Comparison of ENCODE assay signal across 10 cellular contexts in the genomic region with DNA sequence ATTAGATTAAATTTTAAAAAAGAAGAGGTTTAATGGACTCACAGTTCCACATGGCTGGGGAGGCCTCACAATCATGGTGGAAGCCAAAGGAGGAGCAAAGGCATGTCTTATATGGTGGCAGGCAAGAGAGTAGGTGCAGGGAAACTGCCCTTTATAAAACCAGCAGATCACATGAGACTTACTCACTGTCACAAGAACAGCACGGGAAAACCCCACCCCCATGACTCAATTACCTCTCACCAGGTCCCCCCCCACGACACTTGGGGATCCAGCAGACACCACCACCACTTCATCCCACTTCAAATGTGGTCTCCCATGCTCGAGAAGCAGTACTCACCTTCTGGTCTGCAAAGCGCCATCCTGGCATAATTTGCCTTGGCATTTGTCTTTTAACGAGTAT. TPM values are rescaled to one million over a fixed set of nuclear protein-coding genes. Genes with fewer than 3 reads are reported as not detected.
DNase-seq lines count a peak whose midpoint lies in the region; ATAC-seq and TF ChIP-seq lines count a peak whose summit lies in the region.
"Had no signal": no experiment of that assay in that cellular context is flagged by ENCODE, and none has a peak within 500 bp of the region (broad histone marks: within the 10 kb centered on the region; RNA-seq: fewer than 3 reads in every experiment).

No MANE protein-coding gene starts in this region.

- H4K91ac ChIP-seq in mesenchymal stem cell (ENCODE audit: low read length): peak overlapping the region; percentile 11

- peak overlapping the region; percentile 60 for H3K27ac Mint-ChIP-seq in Calu3 (ENCODE audit: unreplicated experiment)
- H3K27ac Mint-ChIP-seq: progenitor cell of endocrine pancreas had no signal

- H3K4me3 ChIP-seq in HEK293 (ENCODE audit: low read depth, low read length) (no peak overlapping the region), mesenchymal stem cell (ENCODE audit: insufficient read depth in 1 of 2, low read depth in 1 of 2, low read length in 2 of 2) (no peak overlapping the region), heart left ventricle (no peak overlapping the region)

- H3K79me1 ChIP-seq in mesenchymal stem cell (replicated peaks; ENCODE audit: low read length, poor library complexity, severe bottlenecking): no peaks in the 10 kb centered on the region

- H3K27me3 Mint-ChIP-seq in Calu3 (ENCODE audit: unreplicated experiment): no peaks in the 10 kb centered on the region
- H3K27me3 Mint-ChIP-seq in activated T-cell treated with anti-CD3 and anti-CD28 coated beads, Interleukin-2, amount 50 U/mL, for 4 hours (ENCODE audit: low read depth): no peaks in the 10 kb centered on the region
- H3K27me3 Mint-ChIP-seq: progenitor cell of endocrine pancreas had no signal

- H2AFZ ChIP-seq in mesenchymal stem cell (ENCODE audit: low read depth, low read length): no peak overlapping the region

- peaks cover 13% of the 10 kb centered on the region for H3K4me1 Mint-ChIP-seq in Calu3 (ENCODE audit: low read depth, unreplicated experiment)
- peaks cover 7% of the 10 kb centered on the region for H3K4me1 Mint-ChIP-seq in activated T-cell treated with anti-CD3 and anti-CD28 coated beads, Interleukin-2, amount 50 U/mL, for 4 hours (ENCODE audit: low read depth)

- no peak overlapping the region for H2AK5ac ChIP-seq in mesenchymal stem cell (ENCODE audit: low read length, severe bottlenecking)

- peak; percentile 64 to 73 for ATAC-seq in activated T-cell treated with anti-CD3 and anti-CD28 coated beads, Interleukin-2, amount 50 U/mL, for 4 hours
- ATAC-seq in HG03342 (IDR thresholded peaks at IDR 0.05; ENCODE audit: unreplicated experiment): no peak
- no peak for ATAC-seq in GM18870 (IDR thresholded peaks at IDR 0.05; ENCODE audit: unreplicated experiment)
- ATAC-seq in heart left ventricle: no peak

- H3K4me2 ChIP-seq in mesenchymal stem cell (ENCODE audit: low read length, poor library complexity, severe bottlenecking): no peak overlapping the region

- TF ChIP-seq CTCF in Calu3 (IDR thresholded peaks at IDR 0.05; ENCODE audit: unreplicated experiment): no peak
- no peak for TF ChIP-seq CTCF in HEK293 (tag by site-specific recombination; IDR thresholded peaks at IDR 0.05)
- no peak for TF ChIP-seq CTCF in heart left ventricle (IDR thresholded peaks at IDR 0.05)

- H4K8ac ChIP-seq in mesenchymal stem cell (ENCODE audit: low read length): peak overlapping the region; percentile 41

- peak overlapping the region in 1 of 2 experiments; percentile 95 for H2BK12ac ChIP-seq in mesenchymal stem cell (ENCODE audit: low read length in 2 of 2)

- no peak overlapping the region for H3K4me3 Mint-ChIP-seq in Calu3 (ENCODE audit: low read depth, unreplicated experiment)
- H3K4me3 Mint-ChIP-seq in activated T-cell treated with anti-CD3 and anti-CD28 coated beads, Interleukin-2, amount 50 U/mL, for 4 hours: no peak overlapping the region

- no peak overlapping the region for H2BK15ac ChIP-seq in mesenchymal stem cell (ENCODE audit: low read depth, poor library complexity, severe bottlenecking)

- POLR2A ChIA-PET in HEK293 (lab: Yijun Ruan, JAX): no interaction called here

- no peak for DNase-seq in Calu3
- no peak for DNase-seq in activated T-cell treated with anti-CD3 and anti-CD28 coated beads, Interleukin-2, amount 50 U/mL, for 4 hours
- DNase-seq in mesenchymal stem cell: peak; percentile 34
- no peak for DNase-seq in SHP77 treated with DMSO at 0.1 percent for 48 hours (lab: John Stamatoyannopoulos, UW)
- DNase-seq in heart left ventricle: no peak
- DNase-seq: NCI-H187 treated with DMSO at 0.1 percent for 48 hours had no signal

- H3K27ac ChIP-seq in HEK293 (ENCODE audit: extremely low read depth, low read depth, low read length) (no peak overlapping the region), mesenchymal stem cell (ENCODE audit: low read length, poor library complexity, severe bottlenecking) (no peak overlapping the region), heart left ventricle (peak overlapping the region in 2 of 12 donors; percentile 6 to 28)

- H3K23ac ChIP-seq in mesenchymal stem cell (ENCODE audit: low read length in 2 of 2): no peak overlapping the region

- H3K4me1 ChIP-seq in HEK293 (ENCODE audit: control insufficient read depth, insufficient read depth, low read length) (no peaks in the 10 kb centered on the region), mesenchymal stem cell (ENCODE audit: control insufficient read depth, insufficient read depth, low read depth, low read length) (peaks cover 6% of the 10 kb centered on the region), heart left ventricle (peaks cover 0 to 30% (median 2%) of the 10 kb centered on the region in 12 donors)

- no peak overlapping the region for H3K4ac ChIP-seq in mesenchymal stem cell (ENCODE audit: low read depth in 1 of 2, low read length in 2 of 2)

- H2BK5ac ChIP-seq in mesenchymal stem cell (ENCODE audit: low read depth, low read length, poor library complexity, severe bottlenecking): no peak overlapping the region

- H3K27me3 ChIP-seq in mesenchymal stem cell (ENCODE audit: control insufficient read depth in 1 of 2, insufficient read depth in 1 of 2, low read length in 2 of 2): no peaks in the 10 kb centered on the region
- no peaks in the 10 kb centered on the region for H3K27me3 ChIP-seq in heart left ventricle

- H3K18ac ChIP-seq in mesenchymal stem cell (ENCODE audit: low read depth in 1 of 2, low read length in 2 of 2): peak overlapping the region in 1 of 2 experiments; percentile 79

- TF ChIP-seq POLR2A in heart left ventricle (IDR thresholded peaks at IDR 0.05): no peak

- H3K36me3 ChIP-seq in HEK293 (ENCODE audit: control insufficient read depth in 2 of 2, insufficient read depth in 1 of 2, low read length in 2 of 2) (no peaks in the 10 kb centered on the region; a peak in 1 of 3 replicates), mesenchymal stem cell (ENCODE audit: control insufficient read depth in 1 of 2, insufficient read depth in 2 of 2, low read depth in 1 of 2, low read length in 2 of 2) (no peaks in the 10 kb centered on the region), heart left ventricle (no peaks in the 10 kb centered on the region)

- no TSS peak for BruUV-seq in Calu3 (replicated peaks; lab: Mats Ljungman, UMichigan)

- H3K9me3 Mint-ChIP-seq in Calu3 (ENCODE audit: low read depth, unreplicated experiment): peaks cover 2% of the 10 kb centered on the region
- H3K9me3 Mint-ChIP-seq in activated T-cell treated with anti-CD3 and anti-CD28 coated beads, Interleukin-2, amount 50 U/mL, for 4 hours: peaks cover 4% of the 10 kb centered on the region

- 59% methylated on average over 4 of the region's 5 CpGs for WGBS in mesenchymal stem cell
- 71 to 79% (median 77%) methylated on average over 5 of the region's 5 CpGs for WGBS in heart left ventricle, 4 donors

- CTCF ChIA-PET in Calu3 (lab: Charles Lee) (interaction anchor here (1.3 to 2.1 kb wide), 6 partner anchors 194 to 690 kb away, joined by 3 to 17 read pairs (median 6); no protein-coding TSS in a partner anchor), HEK293 (lab: Yijun Ruan, JAX) (interaction anchor here (0.6 to 2.8 kb wide), 82 partner anchors 9 to 786 kb away, joined by 3 to 91 read pairs (median 5); a partner anchor contains a TSS)

- H3K36me3 Mint-ChIP-seq in Calu3 (ENCODE audit: insufficient read depth, unreplicated experiment): peaks cover 12% of the 10 kb centered on the region
- no peaks in the 10 kb centered on the region for H3K36me3 Mint-ChIP-seq in activated T-cell treated with anti-CD3 and anti-CD28 coated beads, Interleukin-2, amount 50 U/mL, for 4 hours (ENCODE audit: insufficient read depth)

- peak overlapping the region; percentile 85 for H2BK120ac ChIP-seq in mesenchymal stem cell (ENCODE audit: low read depth, low read length)

- H3K14ac ChIP-seq in mesenchymal stem cell (ENCODE audit: low read length in 2 of 2): no peak overlapping the region

- H3K9ac ChIP-seq in mesenchymal stem cell (ENCODE audit: low read length): peak overlapping the region; percentile 89

- intact Hi-C loops in Calu3 (cut with micrococcal nuclease; ENCODE audit: unreplicated experiment) (loop anchor here (10.0 kb wide), 3 partner anchors 161 to 721 kb away; no protein-coding TSS in a partner anchor), heart left ventricle (cut with DNase I) (loop anchor here (2.0 to 10.0 kb wide), 13 partner anchors 188 to 773 kb away; a partner anchor contains a TSS)

- H3K9me3 ChIP-seq in HEK293 (ENCODE audit: control insufficient read depth, insufficient read depth, low read depth, low read length) (no peaks in the 10 kb centered on the region), mesenchymal stem cell (ENCODE audit: control insufficient read depth, low read length) (peaks cover 6% of the 10 kb centered on the region), heart left ventricle (peaks cover 0 to 9% (median 0%) of the 10 kb centered on the region in 12 donors)

TF ChIP-seq in HEK293, 187 proteins besides CTCF, POLR2A, EP300 and RAD21 (continues in another document):
- TF ChIP-seq ZNF561 (tag by site-specific recombination; IDR thresholded peaks at IDR 0.05; ENCODE audit: borderline replicate concordance) (no peak), ZNF354C (tag by site-specific recombination; IDR thresholded peaks at IDR 0.05; ENCODE audit: borderline replicate concordance, low read depth) (no peak), SETDB1 (IDR thresholded peaks at IDR 0.05; ENCODE audit: insufficient read length, low read length) (peak; percentile 68), ZNF311 (tag by site-specific recombination; IDR thresholded peaks at IDR 0.05; ENCODE audit: borderline replicate concordance) (no peak)
- TF ChIP-seq, protein P1, sequence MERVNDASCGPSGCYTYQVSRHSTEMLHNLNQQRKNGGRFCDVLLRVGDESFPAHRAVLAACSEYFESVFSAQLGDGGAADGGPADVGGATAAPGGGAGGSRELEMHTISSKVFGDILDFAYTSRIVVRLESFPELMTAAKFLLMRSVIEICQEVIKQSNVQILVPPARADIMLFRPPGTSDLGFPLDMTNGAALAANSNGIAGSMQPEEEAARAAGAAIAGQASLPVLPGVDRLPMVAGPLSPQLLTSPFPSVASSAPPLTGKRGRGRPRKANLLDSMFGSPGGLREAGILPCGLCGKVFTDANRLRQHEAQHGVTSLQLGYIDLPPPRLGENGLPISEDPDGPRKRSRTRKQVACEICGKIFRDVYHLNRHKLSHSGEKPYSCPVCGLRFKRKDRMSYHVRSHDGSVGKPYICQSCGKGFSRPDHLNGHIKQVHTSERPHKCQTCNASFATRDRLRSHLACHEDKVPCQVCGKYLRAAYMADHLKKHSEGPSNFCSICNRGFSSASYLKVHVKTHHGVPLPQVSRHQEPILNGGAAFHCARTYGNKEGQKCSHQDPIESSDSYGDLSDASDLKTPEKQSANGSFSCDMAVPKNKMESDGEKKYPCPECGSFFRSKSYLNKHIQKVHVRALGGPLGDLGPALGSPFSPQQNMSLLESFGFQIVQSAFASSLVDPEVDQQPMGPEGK (tag by site-specific recombination; IDR thresholded peaks at IDR 0.05): peak; percentile 36

RNA-seq across cellular contexts. Expression of a gene that starts 24.6 kb away (rescaled TPM):
- total RNA-seq in Calu3 (2022): 7.0 and 7.7 TPM in 2 replicates
- total RNA-seq in activated T-cell treated with anti-CD3 and anti-CD28 coated beads, Interleukin-2, amount 50 U/mL, for 4 hours: 10 to 100 TPM in 2 of 3 donors, 1 to 10 TPM in 1; 9.9 to 16.7 (median 13.4) TPM
- 1.9 TPM for polyA plus RNA-seq in mesenchymal stem cell (2013, experiment 1 of 2)
- polyA plus RNA-seq in mesenchymal stem cell (2013, experiment 2 of 2): 2.8 TPM
- total RNA-seq in heart left ventricle: 1 to 10 TPM in 1 of 9 donors, under 1 TPM in 3, not detected in 5; 0.15 to 1.0 (median 0.34) TPM
- polyA plus RNA-seq in heart left ventricle: under 1 TPM in 1 of 2 donors, not detected in 1; 0.21 TPM

Comparison
In these comparisons a context has a peak if more than half of its experiments do, and no peak if none do; other contexts are left out.
1. ATAC-seq: peak in activated T-cell treated with anti-CD3 and anti-CD28 coated beads, Interleukin-2, amount 50 U/mL, for 4 hours (2 of 2); none in HG03342 (single experiment), GM18870 (single experiment) and heart left ventricle (0 of 4).